7 cellular contexts compared by ENCODE assay signal in the genomic region with DNA sequence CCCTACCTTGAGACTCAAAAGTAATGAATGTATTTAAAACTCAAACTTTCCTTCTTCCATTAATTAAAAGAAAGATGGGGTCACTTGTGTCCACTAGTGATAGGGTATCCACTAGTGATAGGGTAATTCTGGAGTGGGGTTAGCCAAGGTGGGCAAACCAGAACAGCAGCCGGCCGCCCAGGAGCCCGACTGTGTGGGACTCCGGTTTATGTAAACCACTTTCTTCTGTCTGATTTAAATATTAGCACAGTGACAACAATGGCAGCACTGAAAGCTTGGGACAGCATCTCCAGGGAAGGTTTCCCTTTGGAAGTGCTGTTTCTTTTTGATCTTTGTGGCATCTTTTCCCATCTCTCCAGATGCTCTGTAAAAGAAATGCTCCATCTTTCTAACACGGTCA. TPM values are rescaled to one million over a fixed set of nuclear protein-coding genes. Genes with fewer than 3 reads are reported as not detected.
DNase-seq lines count a peak whose midpoint lies in the region; ATAC-seq and TF ChIP-seq lines count a peak whose summit lies in the region.

No MANE protein-coding gene starts in this region.

- no peaks in the 10 kb centered on the region for H3K36me3 Mint-ChIP-seq in H9 (ENCODE audit: insufficient read depth in 1 of 3, low read depth in 3 of 3)

- no peak overlapping the region for H3T11ph ChIP-seq in H9 (ENCODE audit: low read length)

- peak overlapping the region; percentile 53 to 69 for H3K4me3 Mint-ChIP-seq in H9

- no peak overlapping the region for H3K18ac ChIP-seq in H9 (ENCODE audit: insufficient read length, low read depth, low read length)

- no peak overlapping the region for H3K27ac ChIP-seq in H9 (ENCODE audit: insufficient read length, low read depth, low read length)
- peak overlapping the region; percentile 60; the same call in 1 of the 2 replicates for H3K27ac ChIP-seq in VCaP
- peak overlapping the region; percentile 73 for H3K27ac ChIP-seq in right cardiac atrium (ENCODE audit: low read length)
- H3K27ac ChIP-seq in skin epidermis, result peak overlapping the region in 13 of 21 experiments; percentile 33 to 83 (median 51)

- H3K9me3 ChIP-seq in H9 (ENCODE audit: control insufficient read depth, low read depth, low read length) (no peaks in the 10 kb centered on the region), right cardiac atrium (ENCODE audit: control insufficient read depth, low read length) (no peaks in the 10 kb centered on the region)

- no peak overlapping the region for H2BK20ac ChIP-seq in H9 (ENCODE audit: low read depth, low read length, poor library complexity, severe bottlenecking)

- no peak overlapping the region for H2BK120ac ChIP-seq in H9 (ENCODE audit: low read depth, low read length, poor library complexity, severe bottlenecking)

- H2AK5ac ChIP-seq in H9 (ENCODE audit: insufficient read length, low read length), result no peak overlapping the region

- H3K9ac ChIP-seq in H9 (ENCODE audit: extremely low read depth, insufficient read length, low read length), result no peak overlapping the region

- peaks cover 10 to 11% of the 10 kb centered on the region in 2 experiments for H3K4me1 Mint-ChIP-seq in H9

- H3K79me1 ChIP-seq in H9 (ENCODE audit: insufficient read depth, low read depth, low read length, poor library complexity, severe bottlenecking), result no peaks in the 10 kb centered on the region

- no peak overlapping the region for H3K14ac ChIP-seq in H9 (ENCODE audit: insufficient read depth, low read length)

- no peak overlapping the region for H4K91ac ChIP-seq in H9 (ENCODE audit: insufficient read length, low read depth, low read length)

- no peaks in the 10 kb centered on the region for H3K79me2 ChIP-seq in H9 (ENCODE audit: insufficient read depth, low read length)

- no peaks in the 10 kb centered on the region for H4K20me1 ChIP-seq in H9 (ENCODE audit: control insufficient read depth, insufficient read depth, insufficient read length)

- H3K9me3 Mint-ChIP-seq in H9, result no peaks in the 10 kb centered on the region

- peaks cover 3% of the 10 kb centered on the region for H3K23me2 ChIP-seq in H9 (ENCODE audit: insufficient read length, low read depth, low read length, poor library complexity, severe bottlenecking)

- WGBS in H9 (ENCODE audit: extremely low coverage, insufficient read length, low lambda C conversion rate), result no CpG with 5 or more reads among the region's 5 CpGs
- WGBS in right cardiac atrium, result 62% methylated on average over 5 of the region's 5 CpGs

- no peak overlapping the region for H3K4ac ChIP-seq in H9 (ENCODE audit: low read depth, low read length)

- intact Hi-C loops in right cardiac atrium (cut with DNase I), result no loop called here

- H2BK12ac ChIP-seq in H9 (ENCODE audit: insufficient read length, low read depth, low read length), result no peak overlapping the region

- peak overlapping the region; percentile 53 for H3K4me2 ChIP-seq in H9 (ENCODE audit: insufficient read depth, insufficient read length, low read length)

- H3K23ac ChIP-seq in H9 (ENCODE audit: insufficient read length, low read depth, low read length), result no peak overlapping the region

- H2BK15ac ChIP-seq in H9 (ENCODE audit: low read depth, low read length), result no peak overlapping the region

- H3K56ac ChIP-seq in H9 (ENCODE audit: insufficient read length, low read depth, low read length), result no peak overlapping the region

- no peak overlapping the region for H2AFZ ChIP-seq in H9 (ENCODE audit: low read length)

- no peak overlapping the region for H2BK5ac ChIP-seq in H9 (ENCODE audit: insufficient read length, low read length)

- no peak for ATAC-seq in right cardiac atrium

- DNase-seq in H9, result no peak
- DNase-seq in right cardiac atrium, result peak in 1 of 3 donors; percentile 53
- no peak for DNase-seq in CD1c-positive myeloid dendritic cell (ENCODE audit: extremely low spot score)
- no peak for DNase-seq in stimulated activated CD4-positive, alpha-beta T cell treated with anti-CD3 and anti-CD28 coated beads, Interleukin-2, amount 100 ng/mL, for 24 hours
- DNase-seq in activated CD8-positive, alpha-beta memory T cell treated with anti-CD3 and anti-CD28 coated beads, Interleukin-2, amount 50 U/mL, for 48 hours, result no peak

- H4K5ac ChIP-seq in H9 (ENCODE audit: insufficient read length, low read depth, low read length), result no peak overlapping the region

- no peaks in the 10 kb centered on the region for H3K27me3 ChIP-seq in H9 (ENCODE audit: insufficient read depth, low read length)
- no peaks in the 10 kb centered on the region for H3K27me3 ChIP-seq in right cardiac atrium (ENCODE audit: control insufficient read depth, insufficient read depth)

- peak overlapping the region; percentile 62 for H3K4me3 ChIP-seq in right cardiac atrium (ENCODE audit: low read length)
- H3K4me3 ChIP-seq in skin epidermis, result peak overlapping the region; percentile 39 to 60 (median 49)

- H3K27ac Mint-ChIP-seq in H9, result no peak overlapping the region; a peak in 1 of 7 replicates

- no peak overlapping the region for H4K8ac ChIP-seq in H9 (replicated peaks; ENCODE audit: insufficient read length, low read depth, low read length)

- H3K4me1 ChIP-seq in H9 (ENCODE audit: insufficient read depth, low read length) (no peaks in the 10 kb centered on the region), right cardiac atrium (ENCODE audit: control insufficient read depth, insufficient read depth, low read length) (peaks cover 25% of the 10 kb centered on the region)

- H3K27me3 Mint-ChIP-seq in H9 (ENCODE audit: low read depth), result peaks cover 57% of the 10 kb centered on the region

- TF ChIP-seq CTCF in H9 (conservative IDR thresholded peaks at IDR 0.05) (no peak), VCaP (conservative IDR thresholded peaks at IDR 0.05) (no peak)

RNA-seq across cellular contexts. Expression of a gene that starts 0.7 kb away (rescaled TPM):
- 0.63 and 0.72 TPM in 2 replicates for total RNA-seq in H9 (2021)
- 100 to 1,000 TPM; 557 to 764 (median 622) TPM for total RNA-seq in right cardiac atrium
- polyA plus RNA-seq in right cardiac atrium, result 558 TPM

Comparison
In these comparisons a context has a peak if more than half of its experiments do, and no peak if none do; other contexts are left out.
1. RNA of a gene that starts 0.7 kb away (total RNA-seq): 557 to 764 TPM in right cardiac atrium; 0.63 to 0.72 TPM in H9; every median in the first group is over 100 times any median in the second.